Comparison of ENCODE assay signal across 15 cellular contexts in the genomic region with DNA sequence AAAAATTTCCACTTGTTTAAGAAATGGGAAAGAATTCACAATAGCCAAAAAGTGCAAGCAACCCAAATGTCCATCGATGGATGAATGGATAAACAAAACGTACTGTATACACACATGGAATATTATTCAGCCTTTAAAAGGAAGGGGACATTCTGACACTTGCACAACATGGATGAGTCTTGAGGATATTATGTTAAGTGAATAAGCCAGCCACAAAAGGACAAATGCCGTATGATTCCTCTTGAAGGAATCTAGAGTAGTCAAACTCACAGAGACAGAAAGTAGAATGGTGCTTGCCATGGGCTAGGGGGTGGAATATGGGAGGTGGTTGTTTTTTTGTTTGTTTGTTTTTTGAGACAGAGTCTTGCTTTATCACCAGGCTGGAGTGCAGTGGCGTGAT.
"Had no signal": no experiment of that assay in that cellular context is flagged by ENCODE, and none has a peak within 500 bp of the region (broad histone marks: within the 10 kb centered on the region; RNA-seq: fewer than 3 reads in every experiment).

No MANE protein-coding gene starts in this region.

- DNase-seq: activated CD4-positive, alpha-beta T cell treated with anti-CD3 and anti-CD28 coated beads for 4 hours; activated CD8-positive, alpha-beta T cell treated with anti-CD3 and anti-CD28 coated beads for 36 hours; activated naive CD4-positive, alpha-beta T cell treated with Interleukin-2 at 50 U/mL for 16 hours; activated naive CD8-positive, alpha-beta T cell treated with anti-CD3 and anti-CD28 coated beads, Interleukin-2, amount 50 U/mL, for 24 hours; endodermal cell; left ventricle myocardium superior; small intestine; T-helper 9 cell; thyroid gland; WERI-Rb-1 had no signal

- H3K27ac Mint-ChIP-seq: activated CD8-positive, alpha-beta T cell treated with anti-CD3 and anti-CD28 coated beads for 36 hours; activated naive CD8-positive, alpha-beta T cell treated with anti-CD3 and anti-CD28 coated beads, Interleukin-2, amount 50 U/mL, for 24 hours; dendritic cell treated with granulocyte-macrophage colony-stimulating factor and Interleukin-4, amounts not matched to agents 40 ng/mL and 50 ng/mL, for 4 days; endodermal cell had no signal

- H3K27me3 Mint-ChIP-seq: activated CD8-positive, alpha-beta T cell treated with anti-CD3 and anti-CD28 coated beads for 36 hours; central memory CD8-positive, alpha-beta T cell had no signal

- H3K4me1 Mint-ChIP-seq: endodermal cell had no signal

- H3K4me3 Mint-ChIP-seq: activated CD8-positive, alpha-beta T cell treated with anti-CD3 and anti-CD28 coated beads for 36 hours; activated naive CD8-positive, alpha-beta T cell treated with anti-CD3 and anti-CD28 coated beads, Interleukin-2, amount 50 U/mL, for 24 hours; central memory CD8-positive, alpha-beta T cell; dendritic cell treated with granulocyte-macrophage colony-stimulating factor and Interleukin-4, amounts not matched to agents 40 ng/mL and 50 ng/mL, for 4 days; endodermal cell had no signal

- H3K9me3 ChIP-seq: esophagus muscularis mucosa, gastroesophageal sphincter, right atrium auricular region, thyroid gland had no signal

- ATAC-seq: activated CD8-positive, alpha-beta T cell treated with anti-CD3 and anti-CD28 coated beads for 36 hours; activated naive CD8-positive, alpha-beta T cell treated with anti-CD3 and anti-CD28 coated beads, Interleukin-2, amount 50 U/mL, for 24 hours; gastroesophageal sphincter; left ventricle myocardium superior had no signal

- H3K4me3 ChIP-seq: esophagus muscularis mucosa, gastroesophageal sphincter, right atrium auricular region, thyroid gland had no signal
